8 cellular contexts compared by ENCODE assay signal in genomic region chrX:40644821-40645358, GRCh38.
A peak's percentile ranks its signal among the peaks of the same experiment; 100 is the strongest.
DNase-seq lines count a peak whose midpoint lies in the region; ATAC-seq and TF ChIP-seq lines count a peak whose summit lies in the region.

No MANE protein-coding gene starts in this region.

- H3K4me3 ChIP-seq in astrocyte of the cerebellum (ENCODE audit: low read depth, low read length) = peak overlapping the region; percentile 25

- DNase-seq in GM13977 (ENCODE audit: low spot score) (peak; percentile 59), T-helper 1 cell (peak in 4 of 5 donors; percentile 16 to 78 (median 22)), astrocyte of the cerebellum (ENCODE audit: low read depth) (peak; percentile 47), hypothalamus (lab: John Stamatoyannopoulos, UW) (peak in 31 of 51 donors; percentile 0 to 49 (median 8)), NCI-H524 treated with DMSO at 0.1 percent for 48 hours (lab: John Stamatoyannopoulos, UW) (no peak), NCI-H1092 (lab: John Stamatoyannopoulos, UW) (no peak)
- peak; percentile 47 for DNase-seq in stimulated activated CD4-positive, alpha-beta T cell treated with anti-CD3 and anti-CD28 coated beads, Interleukin-15, amount 100 ng/mL, for 24 hours

- no peak for TF ChIP-seq CTCF in GM13977 (IDR thresholded peaks at IDR 0.05; ENCODE audit: extremely low read depth, insufficient read depth, missing control alignments)
- no peak for TF ChIP-seq CTCF in astrocyte of the cerebellum (IDR thresholded peaks at IDR 0.05; ENCODE audit: low read depth, low read length, missing control alignments)

- ATAC-seq in HG03342 (IDR thresholded peaks at IDR 0.05; ENCODE audit: unreplicated experiment) = peak; percentile 33

- in situ Hi-C loops in GM13977 (cut with MboI; ENCODE audit: low pct_unique_long_range_greater_than_20kb, low sequenced_read_pairs, unreplicated experiment) = no loop called here
- in situ Hi-C loops in astrocyte of the cerebellum (cut with HindIII; ENCODE audit: low sequenced_read_pairs) = no loop called here

Comparison
In these comparisons a context has a peak if more than half of its experiments do, and no peak if none do; other contexts are left out.
1. DNase-seq: peak in GM13977 (single experiment), T-helper 1 cell (4 of 5), astrocyte of the cerebellum (single experiment), hypothalamus (31 of 51) and stimulated activated CD4-positive, alpha-beta T cell treated with anti-CD3 and anti-CD28 coated beads, Interleukin-15, amount 100 ng/mL, for 24 hours (single experiment); none in NCI-H524 treated with DMSO at 0.1 percent for 48 hours (single experiment) and NCI-H1092 (single experiment).